8 cellular contexts compared by ENCODE assay signal in the genomic region with DNA sequence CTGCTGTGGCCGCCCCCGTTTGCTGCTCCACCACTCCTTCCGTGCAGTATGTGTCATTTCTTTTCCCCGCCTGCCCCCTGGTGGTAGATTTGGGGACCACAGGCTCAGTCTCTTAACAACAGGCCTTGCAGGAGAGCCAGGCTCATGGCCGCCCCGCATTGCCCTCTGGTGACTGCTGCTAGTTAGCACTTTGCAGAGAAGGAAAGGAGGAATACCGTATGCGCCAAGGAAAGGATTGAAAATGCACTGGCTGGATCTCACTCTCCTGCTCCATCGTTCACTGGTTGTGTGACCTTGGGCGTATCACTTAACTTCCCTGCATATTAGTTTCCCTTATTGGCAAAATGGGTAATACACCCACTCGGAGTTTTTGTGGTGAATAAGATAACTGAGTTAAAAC. TPM values are rescaled to one million over a fixed set of nuclear protein-coding genes. Genes with fewer than 3 reads are reported as not detected.
DNase-seq lines count a peak whose midpoint lies in the region; ATAC-seq, FAIRE-seq and TF ChIP-seq lines count a peak whose summit lies in the region.

No MANE protein-coding gene starts in this region.

- no peak overlapping the region for H3K9ac ChIP-seq in IMR-90 (ENCODE audit: low read depth, low read length)
- no peak overlapping the region for H3K9ac ChIP-seq in NT2/D1 (ENCODE audit: insufficient read length, low read depth)

- dilution Hi-C loops in IMR-90 (cut with HindIII; ENCODE audit: low sequenced_read_pairs, unreplicated experiment): loop anchor here (25.0 kb wide), 1 partner anchor 205 kb away; no protein-coding TSS in a partner anchor

- no CpG with 5 or more reads among the region's 11 CpGs for WGBS in IMR-90 (ENCODE audit: extremely low coverage in 2 of 2, insufficient read length in 1 of 2), 2 experiments

- H2BK15ac ChIP-seq in IMR-90 (ENCODE audit: low read depth, low read length): no peak overlapping the region

- H2AFZ ChIP-seq in IMR-90 (replicated peaks; ENCODE audit: low read length, poor library complexity): peak overlapping the region; percentile 2

- H3K27me3 ChIP-seq in IMR-90 (ENCODE audit: control insufficient read depth, insufficient read depth, low read length) (peaks cover 20% of the 10 kb centered on the region), NT2/D1 (ENCODE audit: insufficient read depth, insufficient read length) (no peaks in the 10 kb centered on the region)

- no peak overlapping the region for H3K56ac ChIP-seq in IMR-90 (ENCODE audit: extremely low read depth, insufficient read depth, low read length)

- H3K18ac ChIP-seq in IMR-90 (ENCODE audit: low read depth, low read length): no peak overlapping the region

- H2BK120ac ChIP-seq in IMR-90 (ENCODE audit: low read depth, low read length): no peak overlapping the region

- H3K4ac ChIP-seq in IMR-90 (ENCODE audit: low read depth, low read length): no peak overlapping the region

- BruUV-seq in IMR-90 (replicated peaks; lab: Mats Ljungman, UMichigan): no TSS peak

- no peak overlapping the region for H4K5ac ChIP-seq in IMR-90 (ENCODE audit: low read depth, low read length)

- H3K4me3 ChIP-seq in IMR-90 (ENCODE audit: insufficient read depth, low read depth, low read length) (no peak overlapping the region), NT2/D1 (ENCODE audit: insufficient read length, low read depth) (no peak overlapping the region)

- no peak for TF ChIP-seq POLR2A in IMR-90 (IDR thresholded peaks at IDR 0.05; ENCODE audit: low read depth, low read length)

- peak; percentile 94 for DNase-seq in DMS53 (lab: John Stamatoyannopoulos, UW)
- DNase-seq in IMR-90: peak; percentile 91
- DNase-seq in NT2/D1 (ENCODE audit: low read depth, low spot score): peak; percentile 96
- peak; percentile 87 to 99 (median 99) for DNase-seq in activated CD8-positive, alpha-beta memory T cell treated with anti-CD3 and anti-CD28 coated beads for 48 hours (ENCODE audit: low read depth in 2 of 3, low spot score in 2 of 3)
- DNase-seq in middle frontal gyrus (ENCODE audit: extremely low spot score, low spot score): peak; percentile 86
- peak; percentile 100 for DNase-seq in stimulated activated CD8-positive, alpha-beta memory T cell treated with anti-CD3 and anti-CD28 coated beads, Interleukin-4, amount 100 ng/mL, for 48 hours

- H2AK5ac ChIP-seq in IMR-90 (ENCODE audit: low read depth, low read length): no peak overlapping the region

- H4K8ac ChIP-seq in IMR-90 (ENCODE audit: low read depth in 2 of 2, low read length in 2 of 2): no peak overlapping the region

- TF ChIP-seq CTCF in IMR-90 (conservative IDR thresholded peaks at IDR 0.05; ENCODE audit: low read depth, low read length): peak; percentile 99

- CTCF ChIA-PET in IMR-90 (lab: Yijun Ruan, JAX): interaction anchor here (0.5 to 2.3 kb wide), 10 partner anchors 10 to 474 kb away, joined by 3 to 9 read pairs (median 4); no protein-coding TSS in a partner anchor

- no peak overlapping the region for H3K23ac ChIP-seq in IMR-90 (ENCODE audit: low read depth, low read length)

- in situ Hi-C loops in IMR-90 (cut with MboI; ENCODE audit: low sequenced_read_pairs): loop anchor here (5.0 to 10.0 kb wide), 2 partner anchors 190 to 298 kb away; no protein-coding TSS in a partner anchor

- POLR2A ChIA-PET in IMR-90 (lab: Charles Lee; ENCODE audit: unreplicated experiment): no interaction called here

- no peaks in the 10 kb centered on the region for H4K20me1 ChIP-seq in IMR-90 (ENCODE audit: insufficient read depth, low read length)

- ATAC-seq in GM21619 (IDR thresholded peaks at IDR 0.05; ENCODE audit: unreplicated experiment) (peak; percentile 100), IMR-90 (ENCODE audit: low read depth) (peak; percentile 100)

- H2BK5ac ChIP-seq in IMR-90 (ENCODE audit: low read depth, low read length, poor library complexity, severe bottlenecking): no peak overlapping the region

- H2BK20ac ChIP-seq in IMR-90 (ENCODE audit: low read depth, low read length): no peak overlapping the region

- H3K9me3 ChIP-seq in IMR-90 (ENCODE audit: control insufficient read depth, insufficient read depth, low read length) (no peaks in the 10 kb centered on the region), NT2/D1 (ENCODE audit: insufficient read depth, low read length) (peaks cover 10% of the 10 kb centered on the region; the same call in 1 of the 2 replicates)

- intact Hi-C loops in IMR-90 (cut with micrococcal nuclease): loop anchor here (1.0 kb wide), 7 partner anchors 87 to 369 kb away; no protein-coding TSS in a partner anchor

- H3K79me1 ChIP-seq in IMR-90 (ENCODE audit: low read depth in 1 of 2, low read length in 2 of 2): no peaks in the 10 kb centered on the region

- no peak overlapping the region for H3K14ac ChIP-seq in IMR-90 (replicated peaks; ENCODE audit: low read depth, low read length)

- FAIRE-seq in endometrium (lab: Jason Lieb, UNC): peak; percentile 91

- H3K36me3 ChIP-seq in IMR-90 (ENCODE audit: control insufficient read depth, insufficient read depth, low read length) (no peaks in the 10 kb centered on the region), NT2/D1 (ENCODE audit: insufficient read depth, insufficient read length, low read length) (no peaks in the 10 kb centered on the region)

- H4K91ac ChIP-seq in IMR-90 (ENCODE audit: insufficient read depth, low read depth, low read length): no peak overlapping the region

- no peak overlapping the region for H3K4me2 ChIP-seq in IMR-90 (ENCODE audit: low read depth, low read length)

- H3K27ac ChIP-seq in IMR-90 (ENCODE audit: insufficient read depth, low read length): no peak overlapping the region

- TF ChIP-seq RAD21 in IMR-90 (IDR thresholded peaks at IDR 0.05; ENCODE audit: low read length): peak; percentile 93

- no peaks in the 10 kb centered on the region for H3K9me1 ChIP-seq in IMR-90 (ENCODE audit: insufficient read depth, low read length)

- H3K4me1 ChIP-seq in IMR-90 (ENCODE audit: control insufficient read depth, insufficient read depth, low read length) (no peaks in the 10 kb centered on the region), NT2/D1 (ENCODE audit: insufficient read depth, insufficient read length) (no peaks in the 10 kb centered on the region)

- no peak overlapping the region for H2AK9ac ChIP-seq in IMR-90 (replicated peaks; ENCODE audit: low read depth, low read length, poor library complexity)

TF ChIP-seq in IMR-90, 13 proteins besides CTCF, POLR2A, EP300 and RAD21:
- TF ChIP-seq SMC3 (IDR thresholded peaks at IDR 0.05; ENCODE audit: low read depth, low read length): peak; percentile 94
- peak; percentile 24; the same call in 1 of the 2 replicates for TF ChIP-seq MAFK (IDR thresholded peaks at IDR 0.05; ENCODE audit: low read depth, low read length)
- peak; percentile 46; the same call in 1 of the 2 replicates for TF ChIP-seq MAZ (IDR thresholded peaks at IDR 0.05; ENCODE audit: borderline replicate concordance, low read depth, low read length)
- no peak for TF ChIP-seq RFX5 (IDR thresholded peaks at IDR 0.05; ENCODE audit: low read depth, low read length)
TF ChIP-seq in IMR-90: peak in this region for 3.

RNA-seq across cellular contexts. Expression of gene PXYLP1, which starts 39.3 kb away (rescaled TPM):
- 13.3 and 15.6 TPM in 2 replicates for total RNA-seq in IMR-90 (2012; rRNA removed)
- polyA plus RNA-seq in IMR-90 (2012; rRNA removed): 11.2 and 11.7 TPM in 2 replicates
- 5.3 and 6.3 TPM in 2 replicates for polyA plus RNA-seq in IMR-90 (2012; cell fraction: cytosol; rRNA removed)
- polyA plus RNA-seq in IMR-90 (2012; cell fraction: nucleus; rRNA removed; ENCODE audit: low replicate concordance): 10.0 and 20.5 TPM in 2 replicates
